13 cellular contexts compared by ENCODE assay signal in genomic region chr16:75288181-75288580, GRCh38. TPM values are rescaled to one million over a fixed set of nuclear protein-coding genes. Genes with fewer than 3 reads are reported as not detected.
DNase-seq lines count a peak whose midpoint lies in the region; ATAC-seq and TF ChIP-seq lines count a peak whose summit lies in the region.
"Had no signal": no experiment of that assay in that cellular context is flagged by ENCODE, and none has a peak within 500 bp of the region (broad histone marks: within the 10 kb centered on the region; RNA-seq: fewer than 3 reads in every experiment).

No MANE protein-coding gene starts in this region.

- ATAC-seq in GM18867 (IDR thresholded peaks at IDR 0.05; ENCODE audit: unreplicated experiment) (peak; percentile 17), GM19397 (IDR thresholded peaks at IDR 0.05; ENCODE audit: unreplicated experiment) (no peak), GM21381 (IDR thresholded peaks at IDR 0.05; ENCODE audit: unreplicated experiment) (no peak)
- ATAC-seq in activated naive CD8-positive, alpha-beta T cell treated with anti-CD3 and anti-CD28 coated beads, Interleukin-2, amount 50 U/mL, for 24 hours, result peak; percentile 33

- H3K4me1 ChIP-seq in BLaER1 (peaks cover 28% of the 10 kb centered on the region), muscle layer of duodenum (ENCODE audit: control insufficient read depth in 1 of 2, insufficient read depth in 2 of 2, low read length in 2 of 2) (peaks cover 0 to under 1% of the 10 kb centered on the region in 2 donors)

- H3K9me3 ChIP-seq in BLaER1 (no peaks in the 10 kb centered on the region), muscle layer of duodenum (ENCODE audit: control insufficient read depth in 1 of 2, low read length in 2 of 2) (no peaks in the 10 kb centered on the region)

- H3K27me3 ChIP-seq in BLaER1 (peaks cover 47% of the 10 kb centered on the region), muscle layer of duodenum (ENCODE audit: low read depth, low read length) (no peaks in the 10 kb centered on the region)

- peak overlapping the region; percentile 80 for H3K4me2 ChIP-seq in BLaER1

- H3K36me3 ChIP-seq in BLaER1 (peaks cover 44% of the 10 kb centered on the region), muscle layer of duodenum (ENCODE audit: control insufficient read depth in 1 of 2, insufficient read depth in 2 of 2, low read length in 2 of 2) (peaks cover 8 to 11% of the 10 kb centered on the region in 2 donors)

- intact Hi-C loops in CD14-positive monocyte (cut with micrococcal nuclease), result no loop called here

- no peaks in the 10 kb centered on the region for H3K9me3 Mint-ChIP-seq in activated naive CD8-positive, alpha-beta T cell treated with anti-CD3 and anti-CD28 coated beads, Interleukin-2, amount 50 U/mL, for 24 hours
- peaks cover 0 to 8% (median 6%) of the 10 kb centered on the region in 7 donors for H3K9me3 Mint-ChIP-seq in CD14-positive monocyte
- H3K9me3 Mint-ChIP-seq: stimulated activated memory B cell treated with anti-CD40 and anti-IgM and Interleukin-4, amounts not matched to agents 10 μg/mL and 1 μg/mL and 100 μg/mL, for 72 hours had no signal

- H3K27me3 Mint-ChIP-seq in activated naive CD8-positive, alpha-beta T cell treated with anti-CD3 and anti-CD28 coated beads, Interleukin-2, amount 50 U/mL, for 24 hours, result peaks cover 40% of the 10 kb centered on the region
- peaks cover 22 to 69% (median 28%) of the 10 kb centered on the region in 3 donors for H3K27me3 Mint-ChIP-seq in CD14-positive monocyte (ENCODE audit: low read depth in 3 of 3)
- H3K27me3 Mint-ChIP-seq: stimulated activated memory B cell treated with anti-CD40 and anti-IgM and Interleukin-4, amounts not matched to agents 10 μg/mL and 1 μg/mL and 100 μg/mL, for 72 hours had no signal

- H4K20me1 ChIP-seq in BLaER1, result peaks cover 77% of the 10 kb centered on the region

- H3K27ac Mint-ChIP-seq in activated naive CD8-positive, alpha-beta T cell treated with anti-CD3 and anti-CD28 coated beads, Interleukin-2, amount 50 U/mL, for 24 hours, result peak overlapping the region; percentile 94
- H3K27ac Mint-ChIP-seq in CD14-positive monocyte, result no peak overlapping the region
- H3K27ac Mint-ChIP-seq: stimulated activated memory B cell treated with anti-CD40 and anti-IgM and Interleukin-4, amounts not matched to agents 10 μg/mL and 1 μg/mL and 100 μg/mL, for 72 hours had no signal

- no peak overlapping the region for H3K4me3 ChIP-seq in BLaER1
- H3K4me3 ChIP-seq in muscle layer of duodenum (ENCODE audit: low read depth in 1 of 2, low read length in 2 of 2), result no peak overlapping the region

- no peak overlapping the region for H3K9ac ChIP-seq in BLaER1

- peak overlapping the region; percentile 73 for H3K4me3 Mint-ChIP-seq in activated naive CD8-positive, alpha-beta T cell treated with anti-CD3 and anti-CD28 coated beads, Interleukin-2, amount 50 U/mL, for 24 hours
- H3K4me3 Mint-ChIP-seq in CD14-positive monocyte, result peak overlapping the region in 1 of 2 donors; percentile 35
- H3K4me3 Mint-ChIP-seq: stimulated activated memory B cell treated with anti-CD40 and anti-IgM and Interleukin-4, amounts not matched to agents 10 μg/mL and 1 μg/mL and 100 μg/mL, for 72 hours had no signal

- H3K4me1 Mint-ChIP-seq in activated naive CD8-positive, alpha-beta T cell treated with anti-CD3 and anti-CD28 coated beads, Interleukin-2, amount 50 U/mL, for 24 hours, result peaks cover 20% of the 10 kb centered on the region
- H3K4me1 Mint-ChIP-seq in CD14-positive monocyte, result no peaks in the 10 kb centered on the region
- H3K4me1 Mint-ChIP-seq: stimulated activated memory B cell treated with anti-CD40 and anti-IgM and Interleukin-4, amounts not matched to agents 10 μg/mL and 1 μg/mL and 100 μg/mL, for 72 hours had no signal

- H3K27ac ChIP-seq in BLaER1 (no peak overlapping the region), muscle layer of duodenum (ENCODE audit: low read length) (peak overlapping the region; percentile 12)

- TF ChIP-seq CTCF in CD14-positive monocyte (IDR thresholded peaks at IDR 0.05), result no peak

- peaks cover 38% of the 10 kb centered on the region for H3K36me3 Mint-ChIP-seq in activated naive CD8-positive, alpha-beta T cell treated with anti-CD3 and anti-CD28 coated beads, Interleukin-2, amount 50 U/mL, for 24 hours (ENCODE audit: low read depth)
- peaks cover 40 to 55% of the 10 kb centered on the region in 2 donors for H3K36me3 Mint-ChIP-seq in CD14-positive monocyte

- DNase-seq in activated naive CD8-positive, alpha-beta T cell treated with anti-CD3 and anti-CD28 coated beads, Interleukin-2, amount 50 U/mL, for 24 hours, result no peak
- no peak for DNase-seq in HPDE6-E6E7 (ENCODE audit: extremely low spot score)
- DNase-seq in CD14-positive monocyte (ENCODE audit: low spot score), result no peak
- DNase-seq: Calu3, cortex of kidney, H7, NCI-H1105 had no signal

RNA-seq across cellular contexts. Expression of gene BCAR1, which starts 36.8 kb away (rescaled TPM):
- not detected for polyA plus RNA-seq in CD14-positive monocyte

Comparison
In these comparisons a context has a peak if more than half of its experiments do, and no peak if none do; other contexts are left out.
1. ATAC-seq: peak in GM18867 (single experiment) and activated naive CD8-positive, alpha-beta T cell treated with anti-CD3 and anti-CD28 coated beads, Interleukin-2, amount 50 U/mL, for 24 hours (single experiment); none in GM19397 (single experiment) and GM21381 (single experiment).